Comparison of ENCODE assay signal across 1 cellular context in genomic region chr10:60035375-60035774, GRCh38.
DNase-seq lines count a peak whose midpoint lies in the region; TF ChIP-seq lines count a peak whose summit lies in the region.
"Not testable (repeated sequence)": the region's sequence is repeated elsewhere in the genome, so short reads cannot be mapped to it uniquely, and the experiment has no call there.

No MANE protein-coding gene starts in this region.

- H3K9me3 ChIP-seq in stomach = not testable (repeated sequence)

- TF ChIP-seq CTCF in stomach (IDR thresholded peaks at IDR 0.05) = not testable (repeated sequence)

- peak; percentile 32 for DNase-seq in stomach

- intact Hi-C loops in stomach (cut with DNase I; ENCODE audit: low total_unique reads) = not testable (repeated sequence)

- H3K4me1 ChIP-seq in stomach = peaks cover 0 to 31% (median 16%) of the 10 kb centered on the region in 4 donors

- not testable (repeated sequence) for TF ChIP-seq POLR2A in stomach (IDR thresholded peaks at IDR 0.05)

- TF ChIP-seq EP300 in stomach (IDR thresholded peaks at IDR 0.05) = not testable (repeated sequence)

- not testable (repeated sequence) for H3K27me3 ChIP-seq in stomach

- peak overlapping the region in 1 of 5 donors; percentile 45 for H3K27ac ChIP-seq in stomach

- WGBS in stomach, 5 donors = 31 to 56% (median 53%) methylated on average over 5 of the region's 5 CpGs

- H3K36me3 ChIP-seq in stomach = not testable (repeated sequence)

- H3K4me3 ChIP-seq in stomach = not testable (repeated sequence)
